In genomic region chr7:46349490-46349889, GRCh38 we compare ENCODE assay signal across 22 cellular contexts.
DNase-seq lines count a peak whose midpoint lies in the region; ATAC-seq, FAIRE-seq and TF ChIP-seq lines count a peak whose summit lies in the region.
"Had no signal": no experiment of that assay in that cellular context is flagged by ENCODE, and none has a peak within 500 bp of the region (broad histone marks: within the 10 kb centered on the region; RNA-seq: fewer than 3 reads in every experiment).

No MANE protein-coding gene starts in this region.

- H3K27me3 Mint-ChIP-seq in T-helper 2 cell treated with Interferon-gamma antibody and Interleukin-4, amounts not matched to agents 5 μg/mL and 100 μg/mL, for 36 hours (ENCODE audit: low read depth): no peaks in the 10 kb centered on the region
- H3K27me3 Mint-ChIP-seq: B cell; CD4-positive, CD25-positive, alpha-beta regulatory T cell had no signal

- H3K4me3 Mint-ChIP-seq in T-helper 2 cell treated with Interferon-gamma antibody and Interleukin-4, amounts not matched to agents 5 μg/mL and 100 μg/mL, for 36 hours: no peak overlapping the region
- H3K4me3 Mint-ChIP-seq: B cell; CD4-positive, CD25-positive, alpha-beta regulatory T cell; CD8-positive, alpha-beta memory T cell; GM23338 had no signal

- FAIRE-seq in RCC 7860 (lab: Jason Lieb, UNC) (peak; percentile 48), endometrium (lab: Jason Lieb, UNC) (peak; percentile 29)
- FAIRE-seq: G401.6, GM12891, GM19239, H54 had no signal

- no peak overlapping the region for H3K27ac Mint-ChIP-seq in T-helper 2 cell treated with Interferon-gamma antibody and Interleukin-4, amounts not matched to agents 5 μg/mL and 100 μg/mL, for 36 hours
- H3K27ac Mint-ChIP-seq: B cell; CD4-positive, CD25-positive, alpha-beta regulatory T cell; CD8-positive, alpha-beta memory T cell; GM23338 had no signal

- DNase-seq in BJ (ENCODE audit: low read depth) (peak; percentile 10), RCC 7860 (ENCODE audit: low spot score) (no peak), activated gamma-delta T cell treated with Interleukin-2 at 50 U/mL for 16 hours (no peak)
- DNase-seq in T-helper 2 cell treated with Interferon-gamma antibody and Interleukin-4, amounts not matched to agents 5 μg/mL and 100 μg/mL, for 36 hours (ENCODE audit: low spot score): no peak
- DNase-seq in effector CD8-positive, alpha-beta T cell (lab: John Stamatoyannopoulos, UW): no peak
- DNase-seq: 8988T; C1 segment of cervical spinal cord; CD4-positive, CD25-positive, alpha-beta regulatory T cell; CD8-positive, alpha-beta memory T cell; COR-L47; DMS 273 treated with DMSO at 0.1 percent for 48 hours; DMS53; DND-41; HCEC 1CT had no signal

- no peaks in the 10 kb centered on the region for H3K36me3 ChIP-seq in BJ (ENCODE audit: control insufficient read depth, insufficient read depth, low read length)

- H3K9me3 Mint-ChIP-seq in T-helper 2 cell treated with Interferon-gamma antibody and Interleukin-4, amounts not matched to agents 5 μg/mL and 100 μg/mL, for 36 hours: no peaks in the 10 kb centered on the region
- H3K9me3 Mint-ChIP-seq: GM23338 had no signal

- no peaks in the 10 kb centered on the region for H3K36me3 Mint-ChIP-seq in T-helper 2 cell treated with Interferon-gamma antibody and Interleukin-4, amounts not matched to agents 5 μg/mL and 100 μg/mL, for 36 hours (ENCODE audit: low read depth)
- H3K36me3 Mint-ChIP-seq: CD4-positive, CD25-positive, alpha-beta regulatory T cell; CD8-positive, alpha-beta memory T cell had no signal

- no peaks in the 10 kb centered on the region for H3K27me3 ChIP-seq in BJ (ENCODE audit: control insufficient read depth, insufficient read depth, low read length)

- POLR2A ChIA-PET in BJ (lab: Charles Lee): no interaction called here

- no peak for ATAC-seq in GM21381 (IDR thresholded peaks at IDR 0.05; ENCODE audit: unreplicated experiment)
- ATAC-seq: GM23338 had no signal

- CTCF ChIA-PET in BJ (lab: Yijun Ruan, JAX): interaction anchor here (0.8 to 5.1 kb wide), 6 partner anchors 31 to 431 kb away, joined by 3 to 61 read pairs (median 3); partner anchors contain the start of gene IGFBP3

- no peak for TF ChIP-seq CTCF in BJ (IDR thresholded peaks at IDR 0.05; ENCODE audit: insufficient read depth, low read depth, low read length)

- H3K4me1 Mint-ChIP-seq in T-helper 2 cell treated with Interferon-gamma antibody and Interleukin-4, amounts not matched to agents 5 μg/mL and 100 μg/mL, for 36 hours (ENCODE audit: low read depth): no peaks in the 10 kb centered on the region
- H3K4me1 Mint-ChIP-seq: B cell; CD4-positive, CD25-positive, alpha-beta regulatory T cell; CD8-positive, alpha-beta memory T cell had no signal

- no peak overlapping the region for H3K4me3 ChIP-seq in BJ (ENCODE audit: low read depth, low read length)
- H3K4me3 ChIP-seq: GM23338 had no signal
